ENCODE assay signal across 1 cellular context in the genomic region with DNA sequence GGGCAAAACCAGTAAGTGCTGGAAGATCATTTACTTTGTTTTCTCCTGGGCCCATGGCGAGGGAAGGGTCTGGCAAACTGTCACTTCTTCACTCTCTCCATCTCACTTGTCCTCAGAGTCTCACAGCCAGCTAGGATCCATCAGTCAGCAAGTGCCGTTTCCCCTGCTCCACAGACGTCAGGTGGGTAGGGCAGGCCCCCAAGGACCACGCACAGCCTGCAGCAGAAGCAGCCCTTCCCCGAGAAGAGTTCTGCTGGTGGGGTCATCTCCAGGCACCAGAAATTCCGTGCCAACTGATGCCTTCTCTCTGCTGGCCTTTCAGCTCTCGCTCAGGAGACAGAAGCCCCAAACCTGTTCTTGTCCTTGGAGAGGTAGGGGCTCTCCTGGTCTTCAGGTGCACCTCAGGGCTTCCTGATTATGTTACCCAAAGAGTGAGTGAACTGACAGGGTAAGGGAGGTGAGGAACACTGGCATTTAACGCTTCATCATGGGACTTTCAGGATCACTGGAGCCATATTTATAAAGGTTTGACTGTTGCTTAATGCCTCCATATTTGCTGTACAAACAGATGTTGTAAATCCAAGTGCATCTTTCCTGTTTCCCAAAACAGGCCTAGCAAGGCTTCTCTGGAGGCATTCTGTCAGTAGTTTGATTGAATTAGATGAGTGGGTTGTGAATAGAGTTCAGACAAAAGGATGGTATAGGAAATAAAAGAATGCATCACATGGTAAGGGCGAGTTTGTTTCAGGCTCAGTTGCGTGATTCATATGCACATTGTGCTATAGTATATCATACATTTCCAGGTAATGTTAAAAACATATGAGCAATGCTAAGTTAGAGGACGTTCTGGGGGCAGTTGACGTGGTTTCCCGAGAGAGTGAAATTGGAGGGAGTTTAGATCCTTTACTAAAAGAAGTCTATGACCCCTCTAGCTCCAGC.
TF ChIP-seq lines count a peak whose summit lies in the region.

No MANE protein-coding gene starts in this region.

TF ChIP-seq in HCT116, 20 proteins besides CTCF, POLR2A, EP300 and RAD21 (continued from another document):
- TF ChIP-seq, protein P1, sequence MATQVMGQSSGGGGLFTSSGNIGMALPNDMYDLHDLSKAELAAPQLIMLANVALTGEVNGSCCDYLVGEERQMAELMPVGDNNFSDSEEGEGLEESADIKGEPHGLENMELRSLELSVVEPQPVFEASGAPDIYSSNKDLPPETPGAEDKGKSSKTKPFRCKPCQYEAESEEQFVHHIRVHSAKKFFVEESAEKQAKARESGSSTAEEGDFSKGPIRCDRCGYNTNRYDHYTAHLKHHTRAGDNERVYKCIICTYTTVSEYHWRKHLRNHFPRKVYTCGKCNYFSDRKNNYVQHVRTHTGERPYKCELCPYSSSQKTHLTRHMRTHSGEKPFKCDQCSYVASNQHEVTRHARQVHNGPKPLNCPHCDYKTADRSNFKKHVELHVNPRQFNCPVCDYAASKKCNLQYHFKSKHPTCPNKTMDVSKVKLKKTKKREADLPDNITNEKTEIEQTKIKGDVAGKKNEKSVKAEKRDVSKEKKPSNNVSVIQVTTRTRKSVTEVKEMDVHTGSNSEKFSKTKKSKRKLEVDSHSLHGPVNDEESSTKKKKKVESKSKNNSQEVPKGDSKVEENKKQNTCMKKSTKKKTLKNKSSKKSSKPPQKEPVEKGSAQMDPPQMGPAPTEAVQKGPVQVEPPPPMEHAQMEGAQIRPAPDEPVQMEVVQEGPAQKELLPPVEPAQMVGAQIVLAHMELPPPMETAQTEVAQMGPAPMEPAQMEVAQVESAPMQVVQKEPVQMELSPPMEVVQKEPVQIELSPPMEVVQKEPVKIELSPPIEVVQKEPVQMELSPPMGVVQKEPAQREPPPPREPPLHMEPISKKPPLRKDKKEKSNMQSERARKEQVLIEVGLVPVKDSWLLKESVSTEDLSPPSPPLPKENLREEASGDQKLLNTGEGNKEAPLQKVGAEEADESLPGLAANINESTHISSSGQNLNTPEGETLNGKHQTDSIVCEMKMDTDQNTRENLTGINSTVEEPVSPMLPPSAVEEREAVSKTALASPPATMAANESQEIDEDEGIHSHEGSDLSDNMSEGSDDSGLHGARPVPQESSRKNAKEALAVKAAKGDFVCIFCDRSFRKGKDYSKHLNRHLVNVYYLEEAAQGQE (IDR thresholded peaks at IDR 0.05; ENCODE audit: low read depth) = no peak
- TF ChIP-seq FOSL1 (IDR thresholded peaks at IDR 0.05; ENCODE audit: low read depth) = no peak
